12 cellular contexts compared by ENCODE assay signal in genomic region chr20:46562009-46562372, GRCh38. TPM values are rescaled to one million over a fixed set of nuclear protein-coding genes. Genes with fewer than 3 reads are reported as not detected.
DNase-seq lines count a peak whose midpoint lies in the region; ATAC-seq and TF ChIP-seq lines count a peak whose summit lies in the region.
"Had no signal": no experiment of that assay in that cellular context is flagged by ENCODE, and none has a peak within 500 bp of the region (broad histone marks: within the 10 kb centered on the region; RNA-seq: fewer than 3 reads in every experiment).

No MANE protein-coding gene starts in this region.

- dilution Hi-C loops in mammary epithelial cell (cut with HindIII; ENCODE audit: low sequenced_read_pairs) = no loop called here

- H2AFZ ChIP-seq in mammary epithelial cell (ENCODE audit: low read depth, low read length) = peak overlapping the region; percentile 93

- no peaks in the 10 kb centered on the region for H3K9me3 Mint-ChIP-seq in MCF 10A (ENCODE audit: unreplicated experiment)

- H3K9me3 ChIP-seq in breast epithelium = no peaks in the 10 kb centered on the region
- H3K9me3 ChIP-seq in mammary epithelial cell (replicated peaks; ENCODE audit: insufficient read depth, low read length) = no peaks in the 10 kb centered on the region
- no peaks in the 10 kb centered on the region for H3K9me3 ChIP-seq in lower lobe of right lung
- no peaks in the 10 kb centered on the region for H3K9me3 ChIP-seq in tibial nerve

- no peaks in the 10 kb centered on the region for H3K36me3 ChIP-seq in breast epithelium
- H3K36me3 ChIP-seq in mammary epithelial cell (ENCODE audit: insufficient read depth, low read length) = no peaks in the 10 kb centered on the region
- H3K36me3 ChIP-seq in lower lobe of right lung = no peaks in the 10 kb centered on the region
- no peaks in the 10 kb centered on the region for H3K36me3 ChIP-seq in tibial nerve

- BruUV-seq in MCF 10A (replicated peaks; lab: Mats Ljungman, UMichigan) (no TSS peak), mammary epithelial cell (replicated peaks; lab: Mats Ljungman, UMichigan) (no TSS peak)

- ATAC-seq in lower lobe of right lung = no peak
- ATAC-seq in GM21576 (IDR thresholded peaks at IDR 0.05; ENCODE audit: unreplicated experiment) = no peak

- TF ChIP-seq POLR2A in breast epithelium (IDR thresholded peaks at IDR 0.05) (no peak), tibial nerve (IDR thresholded peaks at IDR 0.05) (no peak)

- intact Hi-C loops in breast epithelium (cut with DNase I; ENCODE audit: low total_unique reads) = no loop called here
- intact Hi-C loops in MCF 10A (cut with micrococcal nuclease) = no loop called here
- intact Hi-C loops in mammary epithelial cell (cut with micrococcal nuclease) = no loop called here
- intact Hi-C loops in lower lobe of right lung (cut with DNase I) = no loop called here

- H3K27me3 Mint-ChIP-seq in MCF 10A (ENCODE audit: insufficient read depth, unreplicated experiment) = no peaks in the 10 kb centered on the region
- H3K27me3 Mint-ChIP-seq: activated naive CD8-positive, alpha-beta T cell had no signal

- in situ Hi-C loops in mammary epithelial cell (cut with MboI; ENCODE audit: low sequenced_read_pairs in 2 of 2) = no loop called here

- 49% methylated on average over 5 of the region's 5 CpGs for WGBS in mammary epithelial cell (ENCODE audit: low coverage, missing lambda C conversion rate)
- WGBS in tibial nerve, 2 donors = 37 to 46% methylated on average over 5 of the region's 5 CpGs

- no peak for DNase-seq in breast epithelium (ENCODE audit: low spot score in 2 of 2)
- no peak for DNase-seq in MCF 10A (ENCODE audit: unreplicated experiment)
- no peak for DNase-seq in mammary epithelial cell
- DNase-seq in lower lobe of right lung = no peak
- no peak for DNase-seq in tibial nerve (ENCODE audit: low spot score in 2 of 2)
- no peak for DNase-seq in GM10248 (ENCODE audit: extremely low spot score)
- no peak for DNase-seq in DMS53 (lab: John Stamatoyannopoulos, UW)
- DNase-seq: NCI-H187 treated with DMSO at 0.1 percent for 48 hours had no signal

- H3K27ac Mint-ChIP-seq in MCF 10A (ENCODE audit: low read depth, unreplicated experiment) = no peak overlapping the region
- H3K27ac Mint-ChIP-seq: activated CD4-positive, alpha-beta T cell treated with anti-CD3 and anti-CD28 coated beads for 36 hours; activated naive CD8-positive, alpha-beta T cell had no signal

- no peaks in the 10 kb centered on the region for H4K20me1 ChIP-seq in mammary epithelial cell (ENCODE audit: insufficient read depth, low read length)

- CTCF ChIA-PET in MCF 10A (lab: Yijun Ruan, JAX) = interaction anchor here (0.5 to 2.3 kb wide), 13 partner anchors 10 to 1620 kb away, joined by 3 to 10 read pairs (median 3); partner anchors contain the start of gene OCSTAMP
- CTCF ChIA-PET in mammary epithelial cell (lab: Charles Lee; ENCODE audit: low non-redundant PET) = no interaction called here
- CTCF ChIA-PET in GM10248 (lab: Yijun Ruan, JAX) = interaction anchor here (0.7 to 3.2 kb wide), 18 partner anchors 9 to 124 kb away, joined by 3 to 55 read pairs (median 4); partner anchors contain the start of gene OCSTAMP

- peaks cover 17% of the 10 kb centered on the region for H3K4me1 Mint-ChIP-seq in MCF 10A (ENCODE audit: insufficient read depth, unreplicated experiment)

- H3K36me3 Mint-ChIP-seq in MCF 10A (ENCODE audit: insufficient read depth, unreplicated experiment) = no peaks in the 10 kb centered on the region
- H3K36me3 Mint-ChIP-seq: activated naive CD8-positive, alpha-beta T cell had no signal

- H3K9ac ChIP-seq in mammary epithelial cell (ENCODE audit: insufficient read depth, low read length) = no peak overlapping the region

- H3K4me3 ChIP-seq in breast epithelium (peak overlapping the region; percentile 35 to 56 (median 36)), mammary epithelial cell (replicated peaks in 1 of 3; ENCODE audit: insufficient read depth in 1 of 3, low read depth in 2 of 3, low read length in 3 of 3) (no peak overlapping the region), lower lobe of right lung (peak overlapping the region; percentile 34), tibial nerve (peak overlapping the region; percentile 5 to 50 (median 24))

- peak overlapping the region; percentile 59 for H3K4me2 ChIP-seq in mammary epithelial cell (ENCODE audit: insufficient read depth, low read depth, low read length)

- H3K27ac ChIP-seq in breast epithelium (peak overlapping the region; percentile 15 to 33), mammary epithelial cell (ENCODE audit: insufficient read depth, low read depth, low read length) (no peak overlapping the region), lower lobe of right lung (no peak overlapping the region), tibial nerve (peak overlapping the region; percentile 21 to 93 (median 82))

- POLR2A ChIA-PET in MCF 10A (lab: Yijun Ruan, JAX) (no interaction called here), GM10248 (lab: Yijun Ruan, JAX) (no interaction called here)

- no peak for TF ChIP-seq EP300 in tibial nerve (IDR thresholded peaks at IDR 0.05)

- H3K79me2 ChIP-seq in mammary epithelial cell (ENCODE audit: insufficient read depth, low read length) = no peaks in the 10 kb centered on the region

- no peak overlapping the region for H3K4me3 Mint-ChIP-seq in MCF 10A (ENCODE audit: unreplicated experiment)
- H3K4me3 Mint-ChIP-seq: activated CD4-positive, alpha-beta T cell treated with anti-CD3 and anti-CD28 coated beads for 36 hours; activated naive CD8-positive, alpha-beta T cell had no signal

- TF ChIP-seq CTCF in breast epithelium (IDR thresholded peaks at IDR 0.05) (no peak), MCF 10A (IDR thresholded peaks at IDR 0.05; ENCODE audit: unreplicated experiment) (no peak), mammary epithelial cell (conservative IDR thresholded peaks at IDR 0.05 in 1 of 2, IDR thresholded peaks at IDR 0.05 in 1 of 2; ENCODE audit: extremely low read depth in 1 of 2, insufficient read depth in 1 of 2, low read depth in 1 of 2, low read length in 2 of 2) (no peak), lower lobe of right lung (IDR thresholded peaks at IDR 0.05) (no peak), tibial nerve (IDR thresholded peaks at IDR 0.05) (no peak), GM10248 (IDR thresholded peaks at IDR 0.05; ENCODE audit: control extremely low read depth, extremely low read depth, low read depth, missing control alignments) (no peak)

- H3K27me3 ChIP-seq in breast epithelium (no peaks in the 10 kb centered on the region), mammary epithelial cell (ENCODE audit: insufficient read depth, low read length) (no peaks in the 10 kb centered on the region), lower lobe of right lung (ENCODE audit: low read depth) (peaks cover 11% of the 10 kb centered on the region), tibial nerve (no peaks in the 10 kb centered on the region)

- H3K4me1 ChIP-seq in breast epithelium (no peaks in the 10 kb centered on the region), mammary epithelial cell (ENCODE audit: insufficient read depth, low read length) (no peaks in the 10 kb centered on the region), lower lobe of right lung (peaks cover 7% of the 10 kb centered on the region), tibial nerve (peaks cover 0 to 27% (median 10%) of the 10 kb centered on the region in 4 donors)

RNA-seq across cellular contexts. Expression of gene OCSTAMP, which starts 11.5 kb away (rescaled TPM):
- total RNA-seq in breast epithelium = under 1 TPM in 1 of 3 donors, not detected in 2; 0.32 TPM
- not detected in 2 replicates for total RNA-seq in MCF 10A (2022)
- total RNA-seq in mammary epithelial cell = not detected
- polyA plus RNA-seq in mammary epithelial cell = not detected
- not detected for polyA minus RNA-seq in mammary epithelial cell
- not detected for total RNA-seq in lower lobe of right lung
- total RNA-seq in tibial nerve = not detected
- total RNA-seq: pulmonary artery endothelial cell had no signal

RNA-seq across cellular contexts. Expression of gene ZNF334, which starts 48.6 kb away (rescaled TPM):
- total RNA-seq in breast epithelium (10 to 100 TPM in 1 of 3 donors, 1 to 10 TPM in 1, under 1 TPM in 1; 0.96 to 18.7 (median 8.2) TPM), MCF 10A (2022) (not detected in 2 replicates), mammary epithelial cell (1 to 10 TPM; 1.1 to 4.3 TPM), lower lobe of right lung (4.7 TPM), tibial nerve (10 to 100 TPM in 1 of 4 donors, 1 to 10 TPM in 3; 5.1 to 14.0 (median 7.0) TPM)
- polyA plus RNA-seq in mammary epithelial cell = 2.0 TPM
- 1.1 TPM for polyA minus RNA-seq in mammary epithelial cell

Comparison
In these comparisons a context has a peak if more than half of its experiments do, and no peak if none do; other contexts are left out.
1. H3K27ac ChIP-seq: peak in breast epithelium (2 of 2) and tibial nerve (4 of 4); none in mammary epithelial cell (single experiment) and lower lobe of right lung (single experiment).
2. H3K4me3 ChIP-seq: peak in breast epithelium (3 of 3), lower lobe of right lung (single experiment) and tibial nerve (4 of 4); none in mammary epithelial cell (0 of 3).